ENCODE assay signal across 17 cellular contexts in genomic region chr2:56227811-56228210, GRCh38. TPM values are rescaled to one million over a fixed set of nuclear protein-coding genes. Genes with fewer than 3 reads are reported as not detected.
"Had no signal": no experiment of that assay in that cellular context is flagged by ENCODE, and none has a peak within 500 bp of the region (broad histone marks: within the 10 kb centered on the region; RNA-seq: fewer than 3 reads in every experiment).

No MANE protein-coding gene starts in this region.

- H3K36me3 ChIP-seq: gastrocnemius medialis, heart right ventricle, neutrophil had no signal

- H3K27me3 ChIP-seq: gastrocnemius medialis, heart right ventricle, neutrophil had no signal

- H3K27me3 Mint-ChIP-seq: dendritic cell treated with granulocyte-macrophage colony-stimulating factor and Interleukin-4, amounts not matched to agents 40 ng/mL and 50 ng/mL, for 4 days; effector memory CD8-positive, alpha-beta T cell had no signal

- DNase-seq: effector memory CD8-positive, alpha-beta T cell; erythroblast; gastrocnemius medialis; heart right ventricle; hypothalamus; islet precursor cell; mammary epithelial cell; mucosa of descending colon; naive thymus-derived CD8-positive, alpha-beta T cell; psoas muscle; retina; stimulated activated CD4-positive, alpha-beta T cell treated with anti-CD3 and anti-CD28 coated beads, Interleukin-2, amount 100 ng/mL, for 48 hours; stimulated activated naive CD4-positive, alpha-beta T cell treated with Interleukin-2 at 50 U/mL for 16 hours; trophoblast cell had no signal

- H3K9me3 Mint-ChIP-seq: dendritic cell treated with granulocyte-macrophage colony-stimulating factor and Interleukin-4, amounts not matched to agents 40 ng/mL and 50 ng/mL, for 4 days had no signal

- H3K4me2 ChIP-seq: smooth muscle cell had no signal

- H3K4me1 ChIP-seq: gastrocnemius medialis, heart right ventricle, psoas muscle had no signal

- H3K9me3 ChIP-seq: gastrocnemius medialis, heart right ventricle, mucosa of descending colon, neutrophil, psoas muscle had no signal

- H3K4me3 Mint-ChIP-seq: dendritic cell treated with granulocyte-macrophage colony-stimulating factor and Interleukin-4, amounts not matched to agents 40 ng/mL and 50 ng/mL, for 4 days; effector memory CD8-positive, alpha-beta T cell; naive thymus-derived CD8-positive, alpha-beta T cell had no signal

- H3K36me3 Mint-ChIP-seq: naive thymus-derived CD8-positive, alpha-beta T cell had no signal

- H3K4me3 ChIP-seq: gastrocnemius medialis, heart right ventricle, mucosa of descending colon, psoas muscle, smooth muscle cell had no signal

- H3K27ac Mint-ChIP-seq: dendritic cell treated with granulocyte-macrophage colony-stimulating factor and Interleukin-4, amounts not matched to agents 40 ng/mL and 50 ng/mL, for 4 days; effector memory CD8-positive, alpha-beta T cell; naive thymus-derived CD8-positive, alpha-beta T cell had no signal

- H3K27ac ChIP-seq: gastrocnemius medialis, heart right ventricle, neutrophil, psoas muscle had no signal

RNA-seq across cellular contexts. Expression of gene CCDC85A, which starts 44.0 kb away (rescaled TPM):
- total RNA-seq: naive thymus-derived CD8-positive, alpha-beta T cell had no signal
